ENCODE assay signal across 9 cellular contexts in genomic region chrX:20089845-20090244, GRCh38. TPM values are rescaled to one million over a fixed set of nuclear protein-coding genes. Genes with fewer than 3 reads are reported as not detected.
"Had no signal": no experiment of that assay in that cellular context is flagged by ENCODE, and none has a peak within 500 bp of the region (broad histone marks: within the 10 kb centered on the region; RNA-seq: fewer than 3 reads in every experiment).

No MANE protein-coding gene starts in this region.

- H3K9ac ChIP-seq: KMS-11 had no signal

- H3K4me1 Mint-ChIP-seq: IgD-negative memory B cell had no signal

- H3K9me3 Mint-ChIP-seq: IgD-negative memory B cell had no signal

- ATAC-seq: HepG2, K562 had no signal

- DNase-seq: IMR-90, KBM-7, KG1 had no signal

- H3K4me3 Mint-ChIP-seq: IgD-negative memory B cell had no signal

- H3K36me3 Mint-ChIP-seq: IgD-negative memory B cell had no signal

- H3K4me3 ChIP-seq: K562 had no signal

- H3K4me2 ChIP-seq: KMS-11 had no signal

- H3K27ac ChIP-seq: HL-60, KMS-11 had no signal

- H3K27ac Mint-ChIP-seq: IgD-negative memory B cell had no signal

RNA-seq across cellular contexts. Expression of gene MAP7D2, which starts 26.9 kb away (rescaled TPM):
- total RNA-seq: HT1080 had no signal
